In genomic region chr12:104064031-104064841, GRCh38 we compare ENCODE assay signal across 8 cellular contexts. TPM values are rescaled to one million over a fixed set of nuclear protein-coding genes. Genes with fewer than 3 reads are reported as not detected.
DNase-seq lines count a peak whose midpoint lies in the region; ATAC-seq, FAIRE-seq and TF ChIP-seq lines count a peak whose summit lies in the region.

Gene HCFC2, plus strand, starts transcription at chr12:104064531. Its CDS starts 30 bp downstream, at chr12:104064561.

- no peaks in the 10 kb centered on the region for H3K9me3 Mint-ChIP-seq in activated B cell treated with CpG ODN at 0.5 μM for 24 hours

- CTCF ChIA-PET in AG04450 (lab: Charles Lee) = interaction anchor here (0.7 to 4.2 kb wide), 5 partner anchors 40 to 318 kb away, joined by 3 to 14 read pairs (median 3); no protein-coding TSS in a partner anchor
- CTCF ChIA-PET in activated B cell treated with CpG ODN at 0.5 μM for 24 hours (lab: Charles Lee) = interaction anchor here (1.2 to 1.3 kb wide), 2 partner anchors 9 to 45 kb away, joined by 3 to 4 read pairs; no protein-coding TSS in a partner anchor

- FAIRE-seq in kidney (lab: Jason Lieb, UNC) = no peak

- H3K27ac ChIP-seq in AG04450 (ENCODE audit: low read depth, low read length) (peak within 1 kb of the TSS; percentile 91), kidney (ENCODE audit: low read depth in 2 of 2, low read length in 2 of 2) (peak within 1 kb of the TSS; percentile 80 to 90)

- ATAC-seq in GM18873 (IDR thresholded peaks at IDR 0.05; ENCODE audit: low FRiP score, unreplicated experiment) (peak; percentile 73), HG03135 (IDR thresholded peaks at IDR 0.05; ENCODE audit: unreplicated experiment) (peak; percentile 85), activated B cell treated with CpG ODN at 0.5 μM for 24 hours (ENCODE audit: low read depth) (peak; percentile 95)

- H3K4me3 Mint-ChIP-seq in activated B cell treated with CpG ODN at 0.5 μM for 24 hours = peak within 1 kb of the TSS; percentile 97

- H3K9me3 ChIP-seq in AG04450 (ENCODE audit: control insufficient read depth, insufficient read depth, low read length) (no peaks in the 10 kb centered on the region), kidney (ENCODE audit: control insufficient read depth in 1 of 2, low read length in 2 of 2) (no peaks in the 10 kb centered on the region)

- peak within 1 kb of the TSS; percentile 93 for H3K4me3 ChIP-seq in AG04450 (ENCODE audit: low read depth, low read length)
- peak within 1 kb of the TSS; percentile 95 to 98 for H3K4me3 ChIP-seq in kidney (ENCODE audit: low read length in 2 of 2)

- no peaks in the 10 kb centered on the region for H3K27me3 ChIP-seq in AG04450 (ENCODE audit: control insufficient read depth, insufficient read depth, low read length)

- peak within 1 kb of the TSS; percentile 89 for H3K27ac Mint-ChIP-seq in activated B cell treated with CpG ODN at 0.5 μM for 24 hours

- POLR2A ChIA-PET in AG04450 (lab: Yijun Ruan, JAX) = interaction anchor here (0.6 to 2.0 kb wide), 9 partner anchors 14 to 236 kb away, joined by 4 to 18 read pairs (median 5); partner anchors contain the start of genes GLT8D2, HSP90B1 and TDG
- POLR2A ChIA-PET in activated B cell treated with CpG ODN at 0.5 μM for 24 hours (lab: Charles Lee) = interaction anchor here (0.5 to 1.7 kb wide), 12 partner anchors 9 to 1046 kb away, joined by 3 to 14 read pairs (median 4); partner anchors contain the start of genes GLT8D2, HSP90B1, NFYB and TDG

- intact Hi-C loops in activated B cell treated with CpG ODN at 0.5 μM for 24 hours (cut with micrococcal nuclease) (loop anchor here (1.0 to 5.0 kb wide), 7 partner anchors 74 to 293 kb away; partner anchors contain the start of genes HSP90B1, NFYB, NT5DC3 and TDG), kidney (cut with DNase I) (no loop called here)

- peaks cover 3 to 4% of the 10 kb centered on the region in 2 donors for H3K36me3 ChIP-seq in kidney (ENCODE audit: control insufficient read depth in 1 of 2, insufficient read depth in 2 of 2, low read length in 2 of 2)

- H3K36me3 Mint-ChIP-seq in activated B cell treated with CpG ODN at 0.5 μM for 24 hours (ENCODE audit: low read depth) = peaks cover 18% of the 10 kb centered on the region

- H3K27me3 Mint-ChIP-seq in activated B cell treated with CpG ODN at 0.5 μM for 24 hours = peaks cover 9% of the 10 kb centered on the region

- H3K4me1 ChIP-seq in kidney (ENCODE audit: control insufficient read depth in 1 of 2, insufficient read depth in 1 of 2, low read depth in 1 of 2, low read length in 2 of 2) = peaks cover 6 to 11% of the 10 kb centered on the region in 2 donors

- TF ChIP-seq CTCF in AG04450 (IDR thresholded peaks at IDR 0.05; ENCODE audit: low read depth, low read length) = no peak
- TF ChIP-seq CTCF in activated B cell treated with CpG ODN at 0.5 μM for 24 hours (IDR thresholded peaks at IDR 0.05) = no peak
- TF ChIP-seq CTCF in kidney (IDR thresholded peaks at IDR 0.05; ENCODE audit: borderline replicate concordance, extremely low read depth, insufficient read depth) = no peak

- peak; percentile 70 for DNase-seq in AG04450 (ENCODE audit: low read depth, low spot score)
- DNase-seq in NCI-H2196 treated with DMSO at 0.1 percent for 48 hours (lab: John Stamatoyannopoulos, UW; ENCODE audit: unreplicated experiment) = peak; percentile 72
- peak; percentile 94 for DNase-seq in activated B cell treated with CpG ODN at 0.5 μM for 24 hours
- peak; percentile 84 for DNase-seq in central memory CD4-positive, alpha-beta T cell
- DNase-seq in kidney = peak; percentile 97
- DNase-seq in stimulated activated CD4-positive, alpha-beta T cell treated with anti-CD3 and anti-CD28 coated beads, Interleukin-15, amount 100 ng/mL, for 1 hour (ENCODE audit: low read depth in 1 of 2, low spot score in 1 of 2) = peak; percentile 75 to 85

- H3K9ac ChIP-seq in kidney (ENCODE audit: low read length in 2 of 2) = peak within 1 kb of the TSS; percentile 72 to 96

- peaks cover 13% of the 10 kb centered on the region for H3K4me1 Mint-ChIP-seq in activated B cell treated with CpG ODN at 0.5 μM for 24 hours

RNA-seq across cellular contexts. Expression of gene HCFC2, which starts in this region (rescaled TPM):
- 20.8 and 31.4 TPM in 2 replicates for polyA plus RNA-seq in AG04450 (2011; rRNA removed)
- polyA minus RNA-seq in AG04450 (2011; rRNA and poly(A)+ RNA removed) = 17.4 and 31.5 TPM in 2 replicates
- total RNA-seq in activated B cell treated with CpG ODN at 0.5 μM for 24 hours = 7.4 and 11.2 TPM in 2 replicates
- 18.1 TPM for total RNA-seq in kidney
- 6.0 TPM for polyA plus RNA-seq in kidney (ENCODE audit: insufficient read depth, low read depth, low replicate concordance)

Comparison
In these comparisons a context has a peak if more than half of its experiments do, and no peak if none do; other contexts are left out.
1. Peak in every context shown above with its lines: DNase-seq, ATAC-seq, H3K4me3 ChIP-seq and H3K27ac ChIP-seq.